Comparison of ENCODE assay signal across 8 cellular contexts in genomic region chr1:47436979-47437517, GRCh38. TPM values are rescaled to one million over a fixed set of nuclear protein-coding genes. Genes with fewer than 3 reads are reported as not detected.
DNase-seq lines count a peak whose midpoint lies in the region; ATAC-seq and TF ChIP-seq lines count a peak whose summit lies in the region.

No MANE protein-coding gene starts in this region.

- H3K36me3 ChIP-seq in OCI-LY1 (ENCODE audit: insufficient read depth, low read length) = peaks cover 6% of the 10 kb centered on the region; the same call in 1 of the 2 replicates

- TF ChIP-seq CTCF in GM13976 (IDR thresholded peaks at IDR 0.05; ENCODE audit: borderline replicate concordance, control extremely low read depth, extremely low read depth, insufficient read depth, missing control alignments) (no peak), OCI-LY1 (IDR thresholded peaks at IDR 0.05; ENCODE audit: low read length) (no peak), mesothelial cell of epicardium (IDR thresholded peaks at IDR 0.05; ENCODE audit: unreplicated experiment) (no peak)

- no peak overlapping the region for H2AFZ ChIP-seq in OCI-LY1 (ENCODE audit: low read length)

- H3K79me2 ChIP-seq in OCI-LY1 (ENCODE audit: insufficient read depth, low read length) = no peaks in the 10 kb centered on the region

- no peaks in the 10 kb centered on the region for H3K36me3 Mint-ChIP-seq in mesothelial cell of epicardium

- H3K4me1 Mint-ChIP-seq in mesothelial cell of epicardium = peaks cover 24% of the 10 kb centered on the region

- H3K9ac ChIP-seq in OCI-LY1 (ENCODE audit: low read length) = peak overlapping the region; percentile 89

- no peaks in the 10 kb centered on the region for H3K9me3 Mint-ChIP-seq in mesothelial cell of epicardium

- DNase-seq in ACHN = peak; percentile 38
- DNase-seq in GM13976 (ENCODE audit: low spot score) = peak; percentile 68
- DNase-seq in dermis blood vessel endothelial cell = peak; percentile 41
- no peak for DNase-seq in mesothelial cell of epicardium (ENCODE audit: low spot score in 2 of 2, unreplicated experiment in 2 of 2)
- DNase-seq in nucleus accumbens (lab: John Stamatoyannopoulos, UW) = no peak
- no peak for DNase-seq in central memory CD4-positive, alpha-beta T cell

- no peaks in the 10 kb centered on the region; the same call in 1 of the 2 replicates for H3K27me3 ChIP-seq in OCI-LY1 (ENCODE audit: insufficient read depth, low read length)

- peak overlapping the region; percentile 69 for H3K27ac ChIP-seq in OCI-LY1 (ENCODE audit: low read depth, low read length, poor library complexity, severe bottlenecking)

- H3K4me3 ChIP-seq in OCI-LY1 (ENCODE audit: low read depth, low read length, poor library complexity, severe bottlenecking) = peak overlapping the region; percentile 88

- no peaks in the 10 kb centered on the region for H3K9me2 ChIP-seq in OCI-LY1 (ENCODE audit: low read depth, low read length)

- in situ Hi-C loops in ACHN (cut with HindIII; ENCODE audit: low pct_ligation_motif_present, low pct_unique_long_range_greater_than_20kb, low sequenced_read_pairs) = no loop called here
- in situ Hi-C loops in GM13976 (cut with MboI; ENCODE audit: low sequenced_read_pairs, unreplicated experiment) = no loop called here

- H3K27me3 Mint-ChIP-seq in mesothelial cell of epicardium (ENCODE audit: low read depth) = peaks cover 55% of the 10 kb centered on the region

- no peaks in the 10 kb centered on the region for H3F3A ChIP-seq in OCI-LY1 (ENCODE audit: insufficient read depth, low read length)

- H4K20me1 ChIP-seq in OCI-LY1 (ENCODE audit: insufficient read depth, low read length) = no peaks in the 10 kb centered on the region

- no peak overlapping the region for H3K27ac Mint-ChIP-seq in mesothelial cell of epicardium

- no peaks in the 10 kb centered on the region for H3K9me3 ChIP-seq in OCI-LY1 (ENCODE audit: low read length)

- H3K4me1 ChIP-seq in OCI-LY1 (ENCODE audit: insufficient read depth, low read length, severe bottlenecking) = peaks cover 17% of the 10 kb centered on the region

- ATAC-seq in HG02763 (IDR thresholded peaks at IDR 0.05; ENCODE audit: unreplicated experiment) = peak; percentile 18

- peak overlapping the region; percentile 71 for H3K4me3 Mint-ChIP-seq in mesothelial cell of epicardium

- peak overlapping the region; percentile 86 for H3K4me2 ChIP-seq in OCI-LY1 (ENCODE audit: low read length)

RNA-seq across cellular contexts. Expression of gene FOXD2, which starts 0.8 kb away (rescaled TPM):
- under 0.01 and 0.09 TPM in 2 replicates for total RNA-seq in dermis blood vessel endothelial cell
- 0.60 to 0.98 TPM (median 0.77 TPM) in 3 replicates for total RNA-seq in mesothelial cell of epicardium

RNA-seq across cellular contexts. Expression of gene FOXE3, which starts 21.0 kb away (rescaled TPM):
- total RNA-seq in dermis blood vessel endothelial cell (not detected in 2 replicates), mesothelial cell of epicardium (not detected in 3 replicates)

Comparison
In these comparisons a context has a peak if more than half of its experiments do, and no peak if none do; other contexts are left out.
1. DNase-seq: peak in ACHN (single experiment), GM13976 (single experiment) and dermis blood vessel endothelial cell (single experiment); none in mesothelial cell of epicardium (0 of 2), nucleus accumbens (0 of 56) and central memory CD4-positive, alpha-beta T cell (single experiment).